ENCODE assay signal across 8 cellular contexts in the genomic region with DNA sequence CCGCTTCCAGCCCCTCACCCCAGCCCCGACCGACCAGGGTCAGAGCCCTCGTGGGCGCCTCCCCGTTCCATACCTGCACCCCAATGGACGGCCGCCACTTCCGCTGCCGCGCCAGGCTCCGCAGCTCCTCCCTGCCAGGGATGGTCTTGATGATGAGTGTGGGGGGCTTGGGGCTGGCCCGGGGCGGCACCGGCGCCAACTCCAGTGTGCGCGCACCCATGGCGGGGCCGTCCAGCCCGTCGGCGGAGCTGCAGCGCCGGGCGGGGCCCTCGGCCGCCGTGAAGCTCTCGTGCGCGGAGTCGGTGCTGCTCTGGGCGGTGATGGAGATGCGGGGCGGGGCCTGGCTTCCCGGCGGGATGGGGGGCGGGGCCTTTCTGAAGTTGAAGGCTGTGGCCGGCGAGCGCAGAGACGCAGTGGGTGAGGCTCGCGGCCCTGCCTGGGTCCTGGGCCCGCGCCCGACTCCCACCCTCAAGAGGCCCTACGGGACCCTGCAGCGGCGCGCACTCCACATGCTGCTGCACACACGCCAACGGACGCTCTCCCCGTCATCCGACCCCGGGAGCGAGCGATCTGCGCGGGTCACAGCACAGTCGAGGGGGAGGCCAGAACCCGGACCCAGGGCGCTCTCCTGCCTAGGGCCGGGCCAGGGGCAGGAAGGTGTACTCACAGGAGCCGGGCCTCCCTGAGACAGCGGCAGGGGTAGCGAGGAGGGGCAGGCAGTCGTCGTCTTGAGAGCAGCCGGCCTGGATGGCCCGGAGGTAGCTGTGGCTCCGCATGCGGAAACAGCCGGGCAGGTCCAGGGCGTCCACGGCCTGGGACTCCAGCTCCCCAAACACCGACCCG. TPM values are rescaled to one million over a fixed set of nuclear protein-coding genes. Genes with fewer than 3 reads are reported as not detected.
A peak's percentile ranks its signal among the peaks of the same experiment; 100 is the strongest.
DNase-seq lines count a peak whose midpoint lies in the region; ATAC-seq and TF ChIP-seq lines count a peak whose summit lies in the region.

No MANE protein-coding gene starts in this region.

- H3K27ac ChIP-seq in Karpas-422 (ENCODE audit: low read length) (peak overlapping the region; percentile 75), spleen (no peak overlapping the region)

- no peaks in the 10 kb centered on the region for H3K4me1 Mint-ChIP-seq in activated T-helper 17 cell treated with anti-CD3 and anti-CD28 coated beads, Interleukin-2, amount 50 U/mL, for 72 hours

- peak; percentile 94 for ATAC-seq in activated T-helper 17 cell treated with anti-CD3 and anti-CD28 coated beads, Interleukin-2, amount 50 U/mL, for 72 hours (replicated peaks)
- ATAC-seq in left ventricle myocardium superior (peak; percentile 82), GM18870 (IDR thresholded peaks at IDR 0.05; ENCODE audit: unreplicated experiment) (no peak), HG03280 (IDR thresholded peaks at IDR 0.05; ENCODE audit: unreplicated experiment) (no peak), GM18520 (IDR thresholded peaks at IDR 0.05; ENCODE audit: unreplicated experiment) (no peak)

- no peaks in the 10 kb centered on the region for H3K36me3 Mint-ChIP-seq in activated T-helper 17 cell treated with anti-CD3 and anti-CD28 coated beads, Interleukin-2, amount 50 U/mL, for 72 hours (ENCODE audit: low read depth)

- H3K9me3 ChIP-seq in Karpas-422 (ENCODE audit: low read length) (0 out of 2 replicates have a peak, but pooled peaks cover 4% of the 10 kb centered on the region), spleen (peaks cover 0 to 6% (median 0%) of the 10 kb centered on the region in 8 donors)

- peak overlapping the region; percentile 75 for H3K4me3 Mint-ChIP-seq in activated T-helper 17 cell treated with anti-CD3 and anti-CD28 coated beads, Interleukin-2, amount 50 U/mL, for 72 hours

- no peaks in the 10 kb centered on the region for H4K20me1 ChIP-seq in Karpas-422 (ENCODE audit: insufficient read depth, low read depth, low read length)

- H3K27me3 Mint-ChIP-seq in activated T-helper 17 cell treated with anti-CD3 and anti-CD28 coated beads, Interleukin-2, amount 50 U/mL, for 72 hours: peaks cover 37% of the 10 kb centered on the region

- peak overlapping the region; percentile 83 for H3K9ac ChIP-seq in Karpas-422 (ENCODE audit: low read length)

- H3K36me3 ChIP-seq in Karpas-422 (ENCODE audit: insufficient read depth, low read length): peaks cover 15% of the 10 kb centered on the region
- no peaks in the 10 kb centered on the region for H3K36me3 ChIP-seq in spleen

- no peaks in the 10 kb centered on the region for H3K9me3 Mint-ChIP-seq in activated T-helper 17 cell treated with anti-CD3 and anti-CD28 coated beads, Interleukin-2, amount 50 U/mL, for 72 hours

- DNase-seq in Karpas-422: peak; percentile 77
- DNase-seq in left ventricle myocardium superior: peak; percentile 67
- DNase-seq in spleen: no peak
- no peak for DNase-seq in GM19238 (ENCODE audit: insufficient read length, low spot score)

- WGBS in spleen, 5 donors: 2 to 7% (median 3%) methylated on average over 8 to 80 of the region's 80 CpGs

- no peaks in the 10 kb centered on the region for H3K79me2 ChIP-seq in Karpas-422 (ENCODE audit: low read length)

- TF ChIP-seq CTCF in spleen (IDR thresholded peaks at IDR 0.05 in 8 of 11, conservative IDR thresholded peaks at IDR 0.05 in 3 of 11): no peak

- H2AFZ ChIP-seq in Karpas-422 (ENCODE audit: low read length): peak overlapping the region; percentile 36; the same call in 1 of the 2 replicates

- H3K4me1 ChIP-seq in Karpas-422 (ENCODE audit: low read length) (peaks cover 44% of the 10 kb centered on the region), spleen (peaks cover 0 to 16% (median 13%) of the 10 kb centered on the region in 6 donors)

- TF ChIP-seq POLR2A in spleen (IDR thresholded peaks at IDR 0.05): no peak

- intact Hi-C loops in left ventricle myocardium superior (cut with micrococcal nuclease) (no loop called here), spleen (cut with DNase I; ENCODE audit: low total_unique reads) (no loop called here)

- peak overlapping the region; percentile 67 for H3K4me3 ChIP-seq in Karpas-422 (ENCODE audit: low read length)
- peak overlapping the region; percentile 29 to 71 (median 42) for H3K4me3 ChIP-seq in spleen

- H3K4me2 ChIP-seq in Karpas-422 (ENCODE audit: low read depth, low read length, poor library complexity, severe bottlenecking): peak overlapping the region; percentile 78

- H3K27me3 ChIP-seq in Karpas-422 (ENCODE audit: low read length) (no peaks in the 10 kb centered on the region), spleen (replicated peaks in 1 of 7) (peaks cover 4 to 63% (median 21%) of the 10 kb centered on the region in 7 donors)

- no peaks in the 10 kb centered on the region for H3K9me2 ChIP-seq in Karpas-422 (replicated peaks; ENCODE audit: insufficient read depth, low read length)

- H3K27ac Mint-ChIP-seq in activated T-helper 17 cell treated with anti-CD3 and anti-CD28 coated beads, Interleukin-2, amount 50 U/mL, for 72 hours: no peak overlapping the region

RNA-seq across cellular contexts. Expression of gene SMIM12, which starts 26.1 kb away (rescaled TPM):
- total RNA-seq in Karpas-422 (2014; rRNA removed; shearing (Covaris generic); ENCODE audit: low replicate concordance): 25.3 and 33.0 TPM in 2 replicates
- total RNA-seq in activated T-helper 17 cell treated with anti-CD3 and anti-CD28 coated beads, Interleukin-2, amount 50 U/mL, for 72 hours: 10 to 100 TPM; 30.3 to 60.0 TPM
- 33.6 TPM for total RNA-seq in left ventricle myocardium superior
- 10 to 100 TPM; 26.9 to 39.6 (median 35.6) TPM for total RNA-seq in spleen
- 10 to 100 TPM; 15.3 to 31.7 (median 28.1) TPM for polyA plus RNA-seq in spleen

RNA-seq across cellular contexts. Expression of gene DLGAP3, which starts 43.8 kb away (rescaled TPM):
- total RNA-seq in Karpas-422 (2014; rRNA removed; shearing (Covaris generic); ENCODE audit: low replicate concordance): 4.1 and 9.5 TPM in 2 replicates
- total RNA-seq in activated T-helper 17 cell treated with anti-CD3 and anti-CD28 coated beads, Interleukin-2, amount 50 U/mL, for 72 hours: 1 to 10 TPM; 1.3 TPM
- total RNA-seq in left ventricle myocardium superior: 0.10 TPM
- 1 to 10 TPM; 1.3 to 4.3 (median 2.5) TPM for total RNA-seq in spleen
- 1 to 10 TPM in 1 of 3 donors, under 1 TPM in 2; 0.54 to 1.8 (median 0.83) TPM for polyA plus RNA-seq in spleen

Comparison
In these comparisons a context has a peak if more than half of its experiments do, and no peak if none do; other contexts are left out.
1. DNase-seq: peak in Karpas-422 (single experiment) and left ventricle myocardium superior (single experiment); none in spleen (single experiment) and GM19238 (single experiment).
2. ATAC-seq: peak in activated T-helper 17 cell treated with anti-CD3 and anti-CD28 coated beads, Interleukin-2, amount 50 U/mL, for 72 hours (single experiment) and left ventricle myocardium superior (single experiment); none in GM18870 (single experiment), HG03280 (single experiment) and GM18520 (single experiment).